10 cellular contexts compared by ENCODE assay signal in genomic region chr1:108645479-108646184, GRCh38. TPM values are rescaled to one million over a fixed set of nuclear protein-coding genes. Genes with fewer than 3 reads are reported as not detected.
DNase-seq lines count a peak whose midpoint lies in the region; ATAC-seq and TF ChIP-seq lines count a peak whose summit lies in the region.
"Had no signal": no experiment of that assay in that cellular context is flagged by ENCODE, and none has a peak within 500 bp of the region (broad histone marks: within the 10 kb centered on the region; RNA-seq: fewer than 3 reads in every experiment).

No MANE protein-coding gene starts in this region.

- TF ChIP-seq CTCF in AG09319 (IDR thresholded peaks at IDR 0.05; ENCODE audit: low read depth, low read length) (peak; percentile 4), NB4 (IDR thresholded peaks at IDR 0.05; ENCODE audit: low read depth, low read length) (no peak)

- no peak for ATAC-seq in natural killer cell treated with Interleukin-12 subunit alpha and Interleukin-12 subunit beta and Interleukin-15 and Interleukin-18, amount 100 ng/mL, for 72 hours
- ATAC-seq in GM21786 (IDR thresholded peaks at IDR 0.05; ENCODE audit: unreplicated experiment) (no peak), GM18498 (IDR thresholded peaks at IDR 0.05; ENCODE audit: unreplicated experiment) (no peak)

- no peaks in the 10 kb centered on the region for H3K27me3 Mint-ChIP-seq in natural killer cell treated with Interleukin-12 subunit alpha and Interleukin-12 subunit beta and Interleukin-15 and Interleukin-18, amount 100 ng/mL, for 72 hours

- H3K4me3 Mint-ChIP-seq in natural killer cell treated with Interleukin-12 subunit alpha and Interleukin-12 subunit beta and Interleukin-15 and Interleukin-18, amount 100 ng/mL, for 72 hours, result peak overlapping the region; percentile 82

- H3K27me3 ChIP-seq in duodenal mucosa (ENCODE audit: control insufficient read depth in 1 of 2, insufficient read depth in 2 of 2, low read length in 2 of 2), result no peaks in the 10 kb centered on the region

- peak overlapping the region; percentile 27 to 52 for H3K9ac ChIP-seq in duodenal mucosa (ENCODE audit: low read depth in 1 of 2, low read length in 2 of 2)

- DNase-seq in AG09319 (ENCODE audit: extremely low read depth, low read depth) (no peak), NB4 (ENCODE audit: low read depth) (peak; percentile 43), NCI-H2171 treated with DMSO at 0.1 percent for 48 hours (lab: John Stamatoyannopoulos, UW) (no peak), inferior parietal cortex (ENCODE audit: extremely low spot score) (no peak)
- no peak for DNase-seq in natural killer cell treated with Interleukin-12 subunit alpha and Interleukin-12 subunit beta and Interleukin-15 and Interleukin-18, amount 100 ng/mL, for 72 hours (ENCODE audit: low spot score)
- DNase-seq: midbrain had no signal

- peaks cover 29% of the 10 kb centered on the region for H3K36me3 Mint-ChIP-seq in natural killer cell treated with Interleukin-12 subunit alpha and Interleukin-12 subunit beta and Interleukin-15 and Interleukin-18, amount 100 ng/mL, for 72 hours

- H3K4me1 ChIP-seq in duodenal mucosa (ENCODE audit: control insufficient read depth in 1 of 2, insufficient read depth in 2 of 2, low read length in 2 of 2), result peaks cover 33 to 37% of the 10 kb centered on the region in 2 donors

- H3K4me1 Mint-ChIP-seq in natural killer cell treated with Interleukin-12 subunit alpha and Interleukin-12 subunit beta and Interleukin-15 and Interleukin-18, amount 100 ng/mL, for 72 hours (ENCODE audit: low read depth in 2 of 2), result peaks cover 67 to 88% of the 10 kb centered on the region in 2 donors

- peak overlapping the region; percentile 83 for H3K27ac ChIP-seq in duodenal mucosa (ENCODE audit: low read depth, low read length)

- peak overlapping the region; percentile 99 for H3K27ac Mint-ChIP-seq in natural killer cell treated with Interleukin-12 subunit alpha and Interleukin-12 subunit beta and Interleukin-15 and Interleukin-18, amount 100 ng/mL, for 72 hours

- TF ChIP-seq POLR2A in NB4 (IDR thresholded peaks at IDR 0.05; ENCODE audit: extremely low read depth, insufficient read length), result no peak

- H3K9me3 ChIP-seq in duodenal mucosa (ENCODE audit: control insufficient read depth in 1 of 2, low read length in 2 of 2), result no peaks in the 10 kb centered on the region

- H3K4me3 ChIP-seq in NB4 (ENCODE audit: low read depth, low read length) (peak overlapping the region; percentile 17), duodenal mucosa (ENCODE audit: low read depth in 1 of 2, low read length in 2 of 2) (peak overlapping the region in 1 of 2 donors; percentile 20)
- H3K4me3 ChIP-seq: smooth muscle cell had no signal

- no peaks in the 10 kb centered on the region for H3K9me3 Mint-ChIP-seq in natural killer cell treated with Interleukin-12 subunit alpha and Interleukin-12 subunit beta and Interleukin-15 and Interleukin-18, amount 100 ng/mL, for 72 hours

- H3K36me3 ChIP-seq in duodenal mucosa (ENCODE audit: control insufficient read depth in 1 of 2, insufficient read depth in 2 of 2, low read length in 2 of 2), result no peaks in the 10 kb centered on the region

RNA-seq across cellular contexts. Expression of gene HENMT1, which starts 15.3 kb away (rescaled TPM):
- total RNA-seq in natural killer cell treated with Interleukin-12 subunit alpha and Interleukin-12 subunit beta and Interleukin-15 and Interleukin-18, amount 100 ng/mL, for 72 hours, result 10 to 100 TPM; 27.5 to 35.7 TPM

RNA-seq across cellular contexts. Expression of gene PRPF38B, which starts 46.5 kb away (rescaled TPM):
- total RNA-seq in natural killer cell treated with Interleukin-12 subunit alpha and Interleukin-12 subunit beta and Interleukin-15 and Interleukin-18, amount 100 ng/mL, for 72 hours, result 100 to 1,000 TPM in 1 of 2 donors, 10 to 100 TPM in 1; 76.3 to 104 TPM
